ENCODE assay signal across 8 cellular contexts in genomic region chr6:4265740-4266139, GRCh38.
"Had no signal": no experiment of that assay in that cellular context is flagged by ENCODE, and none has a peak within 500 bp of the region (broad histone marks: within the 10 kb centered on the region; RNA-seq: fewer than 3 reads in every experiment).

No MANE protein-coding gene starts in this region.

- H3K27ac ChIP-seq: HL-60 had no signal

- ATAC-seq: HCT116, HepG2 had no signal

- H3K9me3 ChIP-seq: HAP-1 had no signal

- FAIRE-seq: HepG2 had no signal

- DNase-seq: GOT3, H7, HFFc6 had no signal

- H3K9me3 Mint-ChIP-seq: HFFc6 had no signal

- H3K4me3 ChIP-seq: HAP-1 had no signal

- H3K27ac Mint-ChIP-seq: HFFc6, IgD-negative memory B cell had no signal

- H3K4me3 Mint-ChIP-seq: HFFc6, IgD-negative memory B cell had no signal

- H3K36me3 ChIP-seq: HAP-1 had no signal

- H3K36me3 Mint-ChIP-seq: IgD-negative memory B cell had no signal

- H3K4me1 ChIP-seq: HAP-1 had no signal
